1 cellular context compared by ENCODE assay signal in the genomic region with DNA sequence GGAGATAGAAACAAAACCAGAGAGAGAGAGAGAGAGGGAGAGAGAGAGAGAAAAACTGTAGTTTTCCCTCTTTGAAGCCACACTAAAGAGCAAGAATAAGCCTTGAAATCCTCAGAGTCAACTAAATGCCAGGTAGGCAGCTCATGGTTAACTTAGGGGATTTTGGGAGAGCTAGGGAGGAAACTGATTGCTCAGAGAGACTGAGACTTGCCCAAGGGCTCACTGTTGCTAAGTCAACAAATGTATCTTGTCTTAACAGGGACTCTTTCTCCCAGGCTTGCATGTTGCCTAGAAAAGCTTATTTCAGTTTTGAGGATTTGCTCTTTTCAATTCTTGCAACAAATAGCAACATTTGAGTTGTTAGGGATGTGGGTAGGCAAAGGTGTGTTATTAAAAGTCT.
TF ChIP-seq lines count a peak whose summit lies in the region.

No MANE protein-coding gene starts in this region.

TF ChIP-seq in HepG2, 621 proteins besides CTCF, POLR2A, EP300 and RAD21 (continued from another document):
- TF ChIP-seq, protein P1, sequence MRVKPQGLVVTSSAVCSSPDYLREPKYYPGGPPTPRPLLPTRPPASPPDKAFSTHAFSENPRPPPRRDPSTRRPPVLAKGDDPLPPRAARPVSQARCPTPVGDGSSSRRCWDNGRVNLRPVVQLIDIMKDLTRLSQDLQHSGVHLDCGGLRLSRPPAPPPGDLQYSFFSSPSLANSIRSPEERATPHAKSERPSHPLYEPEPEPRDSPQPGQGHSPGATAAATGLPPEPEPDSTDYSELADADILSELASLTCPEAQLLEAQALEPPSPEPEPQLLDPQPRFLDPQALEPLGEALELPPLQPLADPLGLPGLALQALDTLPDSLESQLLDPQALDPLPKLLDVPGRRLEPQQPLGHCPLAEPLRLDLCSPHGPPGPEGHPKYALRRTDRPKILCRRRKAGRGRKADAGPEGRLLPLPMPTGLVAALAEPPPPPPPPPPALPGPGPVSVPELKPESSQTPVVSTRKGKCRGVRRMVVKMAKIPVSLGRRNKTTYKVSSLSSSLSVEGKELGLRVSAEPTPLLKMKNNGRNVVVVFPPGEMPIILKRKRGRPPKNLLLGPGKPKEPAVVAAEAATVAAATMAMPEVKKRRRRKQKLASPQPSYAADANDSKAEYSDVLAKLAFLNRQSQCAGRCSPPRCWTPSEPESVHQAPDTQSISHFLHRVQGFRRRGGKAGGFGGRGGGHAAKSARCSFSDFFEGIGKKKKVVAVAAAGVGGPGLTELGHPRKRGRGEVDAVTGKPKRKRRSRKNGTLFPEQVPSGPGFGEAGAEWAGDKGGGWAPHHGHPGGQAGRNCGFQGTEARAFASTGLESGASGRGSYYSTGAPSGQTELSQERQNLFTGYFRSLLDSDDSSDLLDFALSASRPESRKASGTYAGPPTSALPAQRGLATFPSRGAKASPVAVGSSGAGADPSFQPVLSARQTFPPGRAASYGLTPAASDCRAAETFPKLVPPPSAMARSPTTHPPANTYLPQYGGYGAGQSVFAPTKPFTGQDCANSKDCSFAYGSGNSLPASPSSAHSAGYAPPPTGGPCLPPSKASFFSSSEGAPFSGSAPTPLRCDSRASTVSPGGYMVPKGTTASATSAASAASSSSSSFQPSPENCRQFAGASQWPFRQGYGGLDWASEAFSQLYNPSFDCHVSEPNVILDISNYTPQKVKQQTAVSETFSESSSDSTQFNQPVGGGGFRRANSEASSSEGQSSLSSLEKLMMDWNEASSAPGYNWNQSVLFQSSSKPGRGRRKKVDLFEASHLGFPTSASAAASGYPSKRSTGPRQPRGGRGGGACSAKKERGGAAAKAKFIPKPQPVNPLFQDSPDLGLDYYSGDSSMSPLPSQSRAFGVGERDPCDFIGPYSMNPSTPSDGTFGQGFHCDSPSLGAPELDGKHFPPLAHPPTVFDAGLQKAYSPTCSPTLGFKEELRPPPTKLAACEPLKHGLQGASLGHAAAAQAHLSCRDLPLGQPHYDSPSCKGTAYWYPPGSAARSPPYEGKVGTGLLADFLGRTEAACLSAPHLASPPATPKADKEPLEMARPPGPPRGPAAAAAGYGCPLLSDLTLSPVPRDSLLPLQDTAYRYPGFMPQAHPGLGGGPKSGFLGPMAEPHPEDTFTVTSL (CRISPR knock-in tag; IDR thresholded peaks at IDR 0.05; ENCODE audit: borderline replicate concordance), result no peak
- no peak for TF ChIP-seq ZNF292 (CRISPR knock-in tag; IDR thresholded peaks at IDR 0.05; ENCODE audit: borderline replicate concordance, low read depth)
- TF ChIP-seq MXD4 (CRISPR knock-in tag; IDR thresholded peaks at IDR 0.05), result no peak
- TF ChIP-seq SMYD3 (CRISPR knock-in tag; IDR thresholded peaks at IDR 0.05), result no peak
- TF ChIP-seq ZNF780A (CRISPR knock-in tag; IDR thresholded peaks at IDR 0.05), result no peak
- no peak for TF ChIP-seq ZNF615 (CRISPR knock-in tag; IDR thresholded peaks at IDR 0.05; ENCODE audit: borderline replicate concordance)
- TF ChIP-seq RELA (CRISPR knock-in tag; IDR thresholded peaks at IDR 0.05), result no peak
- no peak for TF ChIP-seq ZSCAN20 (CRISPR knock-in tag; IDR thresholded peaks at IDR 0.05; ENCODE audit: borderline replicate concordance)
- no peak for TF ChIP-seq ZFYVE20 (CRISPR knock-in tag; IDR thresholded peaks at IDR 0.05; ENCODE audit: borderline replicate concordance, low read depth)
